Comparison of ENCODE assay signal across 21 cellular contexts in the genomic region with DNA sequence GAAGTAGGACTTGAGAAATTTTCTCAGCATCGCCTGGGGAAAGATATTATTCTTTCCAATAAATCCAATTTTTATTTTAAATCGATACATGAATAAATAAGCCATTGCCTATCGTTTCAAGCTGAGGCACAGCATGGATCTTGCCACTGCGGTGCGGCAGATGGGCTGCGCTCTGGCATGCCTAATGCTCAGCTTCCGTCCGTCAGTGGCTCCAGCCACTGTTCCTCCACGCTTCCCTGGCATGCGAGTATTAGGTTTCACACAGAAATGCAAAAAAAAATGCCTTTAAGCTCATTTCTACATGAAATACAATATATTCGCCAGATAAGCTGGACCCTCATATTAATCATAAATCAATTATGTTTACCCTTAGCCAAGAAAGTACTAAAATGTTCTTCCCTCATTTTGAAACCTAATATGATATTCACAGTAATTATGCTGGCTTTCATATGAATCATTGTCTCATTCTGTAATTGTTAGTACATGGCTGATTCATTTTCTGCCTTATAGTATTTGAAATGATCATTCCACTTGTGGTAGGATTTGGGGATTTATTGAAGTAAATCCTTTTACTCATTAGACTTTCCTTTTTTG.
DNase-seq lines count a peak whose midpoint lies in the region; ATAC-seq and TF ChIP-seq lines count a peak whose summit lies in the region.
"Had no signal": no experiment of that assay in that cellular context is flagged by ENCODE, and none has a peak within 500 bp of the region (broad histone marks: within the 10 kb centered on the region; RNA-seq: fewer than 3 reads in every experiment).

No MANE protein-coding gene starts in this region.

- H3K27me3 Mint-ChIP-seq in naive thymus-derived CD8-positive, alpha-beta T cell, result peaks cover 21 to 50% (median 28%) of the 10 kb centered on the region in 5 donors

- H3K27me3 ChIP-seq in esophagus squamous epithelium, result peaks cover 0 to 11% (median 0%) of the 10 kb centered on the region in 4 donors
- peaks cover 12% of the 10 kb centered on the region for H3K27me3 ChIP-seq in transverse colon
- H3K27me3 ChIP-seq: cardiac muscle cell, ovary had no signal

- no peak overlapping the region for H3K4me3 Mint-ChIP-seq in naive thymus-derived CD8-positive, alpha-beta T cell
- H3K4me3 Mint-ChIP-seq: activated naive CD8-positive, alpha-beta T cell treated with anti-CD3 and anti-CD28 coated beads, Interleukin-2, amount 50 U/mL, for 24 hours; CD4-positive, alpha-beta memory T cell; T-helper 2 cell treated with Interferon-gamma antibody and Interleukin-4, amounts not matched to agents 5 μg/mL and 100 μg/mL, for 36 hours had no signal

- POLR2A ChIA-PET in naive thymus-derived CD8-positive, alpha-beta T cell (lab: Charles Lee), result no interaction called here

- TF ChIP-seq POLR2A in esophagus squamous epithelium (IDR thresholded peaks at IDR 0.05), result no peak
- no peak for TF ChIP-seq POLR2A in transverse colon (IDR thresholded peaks at IDR 0.05)

- no peak for ATAC-seq in naive thymus-derived CD8-positive, alpha-beta T cell
- ATAC-seq: activated naive CD8-positive, alpha-beta T cell treated with anti-CD3 and anti-CD28 coated beads, Interleukin-2, amount 50 U/mL, for 24 hours had no signal

- H3K9me3 ChIP-seq in esophagus squamous epithelium, result no peaks in the 10 kb centered on the region
- H3K9me3 ChIP-seq in transverse colon, result no peaks in the 10 kb centered on the region
- H3K9me3 ChIP-seq: left ventricle myocardium inferior, ovary had no signal

- H3K27ac ChIP-seq in esophagus squamous epithelium (peak overlapping the region in 3 of 4 donors; percentile 12 to 54 (median 48)), transverse colon (no peak overlapping the region)
- H3K27ac ChIP-seq: left ventricle myocardium inferior, ovary had no signal

- no peaks in the 10 kb centered on the region for H3K36me3 Mint-ChIP-seq in naive thymus-derived CD8-positive, alpha-beta T cell
- H3K36me3 Mint-ChIP-seq: CD4-positive, alpha-beta memory T cell had no signal

- H3K4me1 Mint-ChIP-seq in naive thymus-derived CD8-positive, alpha-beta T cell, result no peaks in the 10 kb centered on the region
- H3K4me1 Mint-ChIP-seq: activated naive CD8-positive, alpha-beta T cell treated with anti-CD3 and anti-CD28 coated beads, Interleukin-2, amount 50 U/mL, for 24 hours; CD4-positive, alpha-beta memory T cell had no signal

- no peak overlapping the region for H3K27ac Mint-ChIP-seq in naive thymus-derived CD8-positive, alpha-beta T cell
- H3K27ac Mint-ChIP-seq: activated naive CD8-positive, alpha-beta T cell treated with anti-CD3 and anti-CD28 coated beads, Interleukin-2, amount 50 U/mL, for 24 hours; activated T-helper 2 cell treated with anti-CD3 and anti-CD28 coated beads, Interferon-gamma antibody, Interleukin-2, Interleukin-4, amounts not matched to agents 10 μg/mL and 5 μg/mL and 100 μg/mL, durations not matched to agents 14 hours and 24 hours and 36 hours; T-helper 2 cell treated with Interferon-gamma antibody and Interleukin-4, amounts not matched to agents 5 μg/mL and 100 μg/mL, for 36 hours had no signal

- no peaks in the 10 kb centered on the region for H3K36me3 ChIP-seq in esophagus squamous epithelium
- no peaks in the 10 kb centered on the region for H3K36me3 ChIP-seq in transverse colon
- H3K36me3 ChIP-seq: cardiac muscle cell, left ventricle myocardium inferior, ovary had no signal

- intact Hi-C loops in esophagus squamous epithelium (cut with DNase I), result loop anchor here (10.0 kb wide), 1 partner anchor 85 kb away; no protein-coding TSS in a partner anchor
- intact Hi-C loops in transverse colon (cut with DNase I; ENCODE audit: low total_unique reads), result no loop called here

- TF ChIP-seq EP300 in transverse colon (IDR thresholded peaks at IDR 0.05; ENCODE audit: low read depth), result no peak

- peaks cover 0 to 16% (median 0%) of the 10 kb centered on the region in 9 donors for H3K9me3 Mint-ChIP-seq in naive thymus-derived CD8-positive, alpha-beta T cell
- H3K9me3 Mint-ChIP-seq: activated naive CD8-positive, alpha-beta T cell treated with anti-CD3 and anti-CD28 coated beads, Interleukin-2, amount 50 U/mL, for 24 hours; activated T-helper 2 cell treated with anti-CD3 and anti-CD28 coated beads, Interferon-gamma antibody, Interleukin-2, Interleukin-4, amounts not matched to agents 10 μg/mL and 5 μg/mL and 100 μg/mL, durations not matched to agents 14 hours and 24 hours and 36 hours; T-helper 2 cell treated with Interferon-gamma antibody and Interleukin-4, amounts not matched to agents 5 μg/mL and 100 μg/mL, for 36 hours had no signal

- no peak for TF ChIP-seq CTCF in esophagus squamous epithelium (IDR thresholded peaks at IDR 0.05)
- no peak for TF ChIP-seq CTCF in transverse colon (IDR thresholded peaks at IDR 0.05)

- DNase-seq in NCI-H524 (lab: John Stamatoyannopoulos, UW) (peak; percentile 21 to 49), NCI-H524 treated with DMSO at 0.1 percent for 48 hours (lab: John Stamatoyannopoulos, UW) (no peak), M059J (ENCODE audit: low read depth) (peak; percentile 6), esophagus squamous epithelium (lab: John Stamatoyannopoulos, UW) (no peak), retina (peak; percentile 13), transverse colon (no peak), NCI-H1694 treated with DMSO at 0.1 percent for 48 hours (lab: John Stamatoyannopoulos, UW) (no peak)
- DNase-seq in naive thymus-derived CD8-positive, alpha-beta T cell, result no peak
- DNase-seq: activated CD4-positive, CD25-positive, alpha-beta regulatory T cell treated with anti-CD3 and anti-CD28 coated beads, Interleukin-2, amount 50 U/mL, for 72 hours; activated naive CD8-positive, alpha-beta T cell treated with anti-CD3 and anti-CD28 coated beads, Interleukin-2, amount 50 U/mL, for 24 hours; CD4-positive, alpha-beta memory T cell; effector CD4-positive, alpha-beta T cell; left ventricle myocardium inferior; NCI-H1048; NCI-H2227 treated with DMSO at 0.1 percent for 48 hours; ovary; SIG-M5; stimulated activated CD4-positive, alpha-beta T cell treated with anti-CD3 and anti-CD28 coated beads, Interleukin-4, amount 100 ng/mL, for 1 hour had no signal

- H3K4me3 ChIP-seq in esophagus squamous epithelium (peak overlapping the region in 2 of 4 donors; percentile 10 to 17), transverse colon (no peak overlapping the region)
- H3K4me3 ChIP-seq: cardiac muscle cell, left ventricle myocardium inferior, ovary had no signal

- 30 to 59% methylated on average over 11 of the region's 11 CpGs for WGBS in esophagus squamous epithelium, 2 donors
- 80 to 87% methylated on average over 11 of the region's 11 CpGs for WGBS in transverse colon (ENCODE audit: low coverage in 1 of 2), 2 donors

- in situ Hi-C loops in transverse colon (cut with MboI; ENCODE audit: low pct_ligation_motif_present in 1 of 4, low pct_unique_long_range_greater_than_20kb in 1 of 4, low sequenced_read_pairs in 3 of 4), result loop anchor here (10.0 to 25.0 kb wide), 5 partner anchors 85 to 395 kb away; no protein-coding TSS in a partner anchor

- H3K4me1 ChIP-seq in esophagus squamous epithelium, result peaks cover 0 to 24% (median 6%) of the 10 kb centered on the region in 3 donors
- H3K4me1 ChIP-seq in transverse colon, result peaks cover 0 to 6% (median 0%) of the 10 kb centered on the region in 4 donors
- H3K4me1 ChIP-seq: left ventricle myocardium inferior had no signal

Comparison
In these comparisons a context has a peak if more than half of its experiments do, and no peak if none do; other contexts are left out.
1. DNase-seq: peak in NCI-H524 (2 of 2), M059J (single experiment) and retina (single experiment); none in NCI-H524 treated with DMSO at 0.1 percent for 48 hours (single experiment), esophagus squamous epithelium (single experiment), transverse colon (single experiment), naive thymus-derived CD8-positive, alpha-beta T cell (0 of 10) and NCI-H1694 treated with DMSO at 0.1 percent for 48 hours (single experiment).
2. H3K27ac ChIP-seq: peak in esophagus squamous epithelium (3 of 4); none in transverse colon (0 of 4).